Comparison of ENCODE assay signal across 32 cellular contexts in genomic region chr16:76441391-76441790, GRCh38.
"Had no signal": no experiment of that assay in that cellular context is flagged by ENCODE, and none has a peak within 500 bp of the region (broad histone marks: within the 10 kb centered on the region; RNA-seq: fewer than 3 reads in every experiment).

No MANE protein-coding gene starts in this region.

- H3K4me3 ChIP-seq: adrenal gland, ascending aorta, breast epithelium, cardiac muscle cell, esophagus squamous epithelium, gastroesophageal sphincter, heart right ventricle, hepatocyte had no signal

- H3K36me3 ChIP-seq: adrenal gland, ascending aorta, breast epithelium, cardiac muscle cell, esophagus squamous epithelium, gastroesophageal sphincter, heart right ventricle had no signal

- ATAC-seq: activated CD4-positive, alpha-beta T cell treated with anti-CD3 and anti-CD28 coated beads for 36 hours; activated CD8-positive, alpha-beta memory T cell treated with anti-CD3 and anti-CD28 coated beads, Interleukin-2, amount 10 ng/mL, durations not matched to agents 7 days and 5 days; activated CD8-positive, alpha-beta T cell treated with anti-CD3 and anti-CD28 coated beads, Interleukin-2, amount 10 ng/mL, durations not matched to agents 7 days and 5 days; activated naive CD8-positive, alpha-beta T cell treated with anti-CD3 and anti-CD28 coated beads, Interleukin-2, amount 50 U/mL, for 24 hours; effector memory CD8-positive, alpha-beta T cell; gastroesophageal sphincter; heart right ventricle; T-helper 17 cell had no signal

- H3K4me1 ChIP-seq: adrenal gland, ascending aorta, breast epithelium, esophagus squamous epithelium, gastroesophageal sphincter, heart right ventricle had no signal

- H3K79me2 ChIP-seq: hepatocyte had no signal

- H2AFZ ChIP-seq: hepatocyte had no signal

- H3K27ac ChIP-seq: adrenal gland, ascending aorta, breast epithelium, cardiac muscle cell, esophagus squamous epithelium, gastroesophageal sphincter, heart right ventricle, hepatocyte had no signal

- H3K27me3 ChIP-seq: adrenal gland, ascending aorta, breast epithelium, cardiac muscle cell, esophagus squamous epithelium, gastroesophageal sphincter, heart right ventricle, hepatocyte had no signal

- DNase-seq: activated CD4-positive, alpha-beta memory T cell treated with anti-CD3 and anti-CD28 coated beads for 36 hours; activated CD4-positive, alpha-beta T cell treated with anti-CD3 and anti-CD28 coated beads for 36 hours; activated CD4-positive, alpha-beta T cell treated with anti-CD3 and anti-CD28 coated beads, Interleukin-2, amount 10 ng/mL, durations not matched to agents 24 days and 14 days; activated CD4-positive, CD25-positive, alpha-beta regulatory T cell; activated CD4-positive, CD25-positive, alpha-beta regulatory T cell treated with anti-CD3 and anti-CD28 coated beads, Interleukin-2, amount 50 U/mL, for 72 hours; activated CD8-positive, alpha-beta memory T cell treated with anti-CD3 and anti-CD28 coated beads, Interleukin-2, amount 10 ng/mL, durations not matched to agents 7 days and 5 days; activated CD8-positive, alpha-beta memory T cell treated with anti-CD3 and anti-CD28 coated beads, Interleukin-2, amount 50 U/mL, for 4 hours; activated CD8-positive, alpha-beta T cell treated with anti-CD3 and anti-CD28 coated beads, Interleukin-2, amount 10 ng/mL, durations not matched to agents 7 days and 5 days; activated effector memory CD4-positive, alpha-beta T cell treated with anti-CD3 and anti-CD28 coated beads, Interleukin-2, amount 50 U/mL, for 16 hours; activated naive CD4-positive, alpha-beta T cell treated with anti-CD3 and anti-CD28 coated beads for 36 hours; activated naive CD8-positive, alpha-beta T cell treated with anti-CD3 and anti-CD28 coated beads for 36 hours; activated naive CD8-positive, alpha-beta T cell treated with anti-CD3 and anti-CD28 coated beads, Interleukin-2, amount 50 U/mL, for 24 hours; activated T-cell treated with anti-CD3 and anti-CD28 coated beads, Interleukin-2, amount 50 U/mL, for 1 hour; activated T-cell treated with anti-CD3 and anti-CD28 coated beads, Interleukin-2, amount 50 U/mL, for 48 hours; adrenal gland; amygdala; central memory CD4-positive, alpha-beta T cell; cortex of kidney; dermis blood vessel endothelial cell; effector CD4-positive, alpha-beta T cell; effector memory CD8-positive, alpha-beta T cell; erythroblast; esophagus squamous epithelium; foreskin melanocyte; heart right ventricle; T-helper 17 cell; T1000 had no signal

- H3K9me3 ChIP-seq: adrenal gland, ascending aorta, breast epithelium, esophagus squamous epithelium, gastroesophageal sphincter, heart right ventricle had no signal

- H3K4me2 ChIP-seq: hepatocyte had no signal
